Comparison of ENCODE assay signal across 11 cellular contexts in genomic region chr7:76396039-76396732, GRCh38. TPM values are rescaled to one million over a fixed set of nuclear protein-coding genes. Genes with fewer than 3 reads are reported as not detected.
DNase-seq lines count a peak whose midpoint lies in the region; ATAC-seq, FAIRE-seq and TF ChIP-seq lines count a peak whose summit lies in the region.
"Had no signal": no experiment of that assay in that cellular context is flagged by ENCODE, and none has a peak within 500 bp of the region (broad histone marks: within the 10 kb centered on the region; RNA-seq: fewer than 3 reads in every experiment).

No MANE protein-coding gene starts in this region.

- no peak overlapping the region for H3K4me3 ChIP-seq in astrocyte (ENCODE audit: insufficient read depth, low read depth, low read length)
- H3K4me3 ChIP-seq in osteoblast (ENCODE audit: insufficient read depth, low read length), result no peak overlapping the region
- no peak overlapping the region for H3K4me3 ChIP-seq in right cardiac atrium (ENCODE audit: low read length)

- H3K4me1 Mint-ChIP-seq in astrocyte (ENCODE audit: low read depth, unreplicated experiment), result peaks cover 2% of the 10 kb centered on the region

- H2AFZ ChIP-seq in astrocyte (ENCODE audit: low read depth, low read length) (peak overlapping the region; percentile 31), osteoblast (ENCODE audit: low read length) (peak overlapping the region; percentile 49)

- H3K27ac Mint-ChIP-seq in astrocyte (ENCODE audit: unreplicated experiment), result no peak overlapping the region
- H3K27ac Mint-ChIP-seq: activated naive CD8-positive, alpha-beta T cell treated with anti-CD3 and anti-CD28 coated beads, Interleukin-2, amount 10 ng/mL, durations not matched to agents 7 days and 5 days had no signal

- no peaks in the 10 kb centered on the region for H3K27me3 ChIP-seq in astrocyte (ENCODE audit: insufficient read depth, low read length)
- no peaks in the 10 kb centered on the region for H3K27me3 ChIP-seq in osteoblast (ENCODE audit: insufficient read depth, low read length)
- no peaks in the 10 kb centered on the region for H3K27me3 ChIP-seq in right cardiac atrium (ENCODE audit: control insufficient read depth, insufficient read depth)
- H3K27me3 ChIP-seq: gastroesophageal sphincter had no signal

- H3K4me2 ChIP-seq in astrocyte (ENCODE audit: low read length) (no peak overlapping the region), osteoblast (ENCODE audit: insufficient read depth, low read length) (no peak overlapping the region)

- H3K27ac ChIP-seq in astrocyte (ENCODE audit: low read depth, low read length) (no peak overlapping the region), osteoblast (ENCODE audit: low read depth, low read length) (no peak overlapping the region), right cardiac atrium (ENCODE audit: low read length) (no peak overlapping the region)

- H3K4me3 Mint-ChIP-seq in astrocyte (ENCODE audit: unreplicated experiment), result no peak overlapping the region

- H3K9me3 ChIP-seq in astrocyte (ENCODE audit: insufficient read depth, low read depth, low read length) (no peaks in the 10 kb centered on the region), osteoblast (ENCODE audit: low read depth, low read length) (no peaks in the 10 kb centered on the region), right cardiac atrium (ENCODE audit: control insufficient read depth, low read length) (no peaks in the 10 kb centered on the region)
- H3K9me3 ChIP-seq: gastroesophageal sphincter had no signal

- peaks cover 3% of the 10 kb centered on the region for H3K27me3 Mint-ChIP-seq in astrocyte (ENCODE audit: low read depth, unreplicated experiment)
- H3K27me3 Mint-ChIP-seq: activated naive CD8-positive, alpha-beta T cell treated with anti-CD3 and anti-CD28 coated beads, Interleukin-2, amount 10 ng/mL, durations not matched to agents 7 days and 5 days had no signal

- H3K36me3 Mint-ChIP-seq in astrocyte (ENCODE audit: low read depth, unreplicated experiment), result peaks cover 2% of the 10 kb centered on the region
- H3K36me3 Mint-ChIP-seq: activated naive CD8-positive, alpha-beta T cell treated with anti-CD3 and anti-CD28 coated beads, Interleukin-2, amount 10 ng/mL, durations not matched to agents 7 days and 5 days had no signal

- H4K20me1 ChIP-seq in astrocyte (ENCODE audit: insufficient read depth, low read length) (no peaks in the 10 kb centered on the region), osteoblast (ENCODE audit: insufficient read depth, low read length) (no peaks in the 10 kb centered on the region)

- intact Hi-C loops in right cardiac atrium (cut with DNase I), result loop anchor here in 1 of 4 donors (10.0 kb wide), 1 partner anchor 51 kb away; no protein-coding TSS in a partner anchor

- no peaks in the 10 kb centered on the region for H3K79me2 ChIP-seq in astrocyte (ENCODE audit: insufficient read depth, low read length)
- H3K79me2 ChIP-seq in osteoblast (ENCODE audit: insufficient read depth, low read length), result no peaks in the 10 kb centered on the region

- H3K4me1 ChIP-seq in astrocyte (ENCODE audit: insufficient read depth, low read length), result peaks cover 7% of the 10 kb centered on the region
- peaks cover 11% of the 10 kb centered on the region for H3K4me1 ChIP-seq in osteoblast (ENCODE audit: insufficient read depth, low read length)
- peaks cover 3% of the 10 kb centered on the region for H3K4me1 ChIP-seq in right cardiac atrium (ENCODE audit: control insufficient read depth, insufficient read depth, low read length)

- H3K9ac ChIP-seq in astrocyte (ENCODE audit: low read length), result no peak overlapping the region

- no peak for FAIRE-seq in astrocyte (lab: Jason Lieb, UNC)
- FAIRE-seq: A204.1 had no signal

- 60% methylated on average over 10 of the region's 10 CpGs for WGBS in right cardiac atrium

- ATAC-seq in right cardiac atrium, result no peak
- no peak for ATAC-seq in GM18867 (IDR thresholded peaks at IDR 0.05; ENCODE audit: unreplicated experiment)
- ATAC-seq in HG02870 (IDR thresholded peaks at IDR 0.05; ENCODE audit: unreplicated experiment), result no peak
- ATAC-seq: gastroesophageal sphincter had no signal

- H3K9me3 Mint-ChIP-seq in astrocyte (ENCODE audit: unreplicated experiment), result no peaks in the 10 kb centered on the region
- H3K9me3 Mint-ChIP-seq: activated naive CD8-positive, alpha-beta T cell treated with anti-CD3 and anti-CD28 coated beads, Interleukin-2, amount 10 ng/mL, durations not matched to agents 7 days and 5 days had no signal

- DNase-seq in NCI-H2081 (lab: John Stamatoyannopoulos, UW) (peak; percentile 23 to 55), NCI-H2081 treated with DMSO at 0.1 percent for 48 hours (lab: John Stamatoyannopoulos, UW) (no peak), NCI-H2171 (lab: John Stamatoyannopoulos, UW) (peak; percentile 44), astrocyte (ENCODE audit: low read depth) (no peak), osteoblast (ENCODE audit: insufficient read length, low spot score, missing footprints) (peak; percentile 55), right cardiac atrium (no peak)
- DNase-seq: activated naive CD8-positive, alpha-beta T cell treated with anti-CD3 and anti-CD28 coated beads, Interleukin-2, amount 10 ng/mL, durations not matched to agents 7 days and 5 days had no signal

- no peaks in the 10 kb centered on the region for H3K36me3 ChIP-seq in astrocyte (ENCODE audit: insufficient read depth, low read length)
- H3K36me3 ChIP-seq in osteoblast (ENCODE audit: insufficient read depth, low read length), result no peaks in the 10 kb centered on the region
- H3K36me3 ChIP-seq: gastroesophageal sphincter had no signal

- no peak for TF ChIP-seq CTCF in astrocyte (IDR thresholded peaks at IDR 0.05; ENCODE audit: insufficient read depth, low read depth, low read length)
- TF ChIP-seq CTCF in osteoblast (IDR thresholded peaks at IDR 0.05; ENCODE audit: extremely low read depth, low read depth, low read length), result no peak

RNA-seq across cellular contexts. Expression of gene SSC4D, which starts 13.3 kb away (rescaled TPM):
- 6.0 and 7.4 TPM in 2 replicates for total RNA-seq in astrocyte
- total RNA-seq in osteoblast, result 0.88 and 1.1 TPM in 2 replicates
- 1 to 10 TPM in 2 of 4 donors, under 1 TPM in 2; 0.78 to 1.3 (median 0.96) TPM for total RNA-seq in right cardiac atrium
- 2.1 TPM for polyA plus RNA-seq in right cardiac atrium

RNA-seq across cellular contexts. Expression of gene ZP3, which starts 28.6 kb away (rescaled TPM):
- total RNA-seq in astrocyte (1.4 and 2.6 TPM in 2 replicates), osteoblast (3.5 and 6.2 TPM in 2 replicates), right cardiac atrium (1 to 10 TPM in 2 of 4 donors, under 1 TPM in 1, not detected in 1; 0.50 to 2.5 (median 2.4) TPM)
- 0.77 TPM for polyA plus RNA-seq in right cardiac atrium

RNA-seq across cellular contexts. Expression of gene YWHAG, which starts 37.4 kb away (rescaled TPM):
- total RNA-seq in astrocyte, result 344 and 351 TPM in 2 replicates
- 99.9 and 121 TPM in 2 replicates for total RNA-seq in osteoblast
- 100 to 1,000 TPM; 209 to 282 (median 253) TPM for total RNA-seq in right cardiac atrium
- 139 TPM for polyA plus RNA-seq in right cardiac atrium

Comparison
In these comparisons a context has a peak if more than half of its experiments do, and no peak if none do; other contexts are left out.
1. DNase-seq: peak in NCI-H2081 (2 of 2), NCI-H2171 (single experiment) and osteoblast (single experiment); none in NCI-H2081 treated with DMSO at 0.1 percent for 48 hours (single experiment), astrocyte (single experiment) and right cardiac atrium (0 of 3).